8 cellular contexts compared by ENCODE assay signal in the genomic region with DNA sequence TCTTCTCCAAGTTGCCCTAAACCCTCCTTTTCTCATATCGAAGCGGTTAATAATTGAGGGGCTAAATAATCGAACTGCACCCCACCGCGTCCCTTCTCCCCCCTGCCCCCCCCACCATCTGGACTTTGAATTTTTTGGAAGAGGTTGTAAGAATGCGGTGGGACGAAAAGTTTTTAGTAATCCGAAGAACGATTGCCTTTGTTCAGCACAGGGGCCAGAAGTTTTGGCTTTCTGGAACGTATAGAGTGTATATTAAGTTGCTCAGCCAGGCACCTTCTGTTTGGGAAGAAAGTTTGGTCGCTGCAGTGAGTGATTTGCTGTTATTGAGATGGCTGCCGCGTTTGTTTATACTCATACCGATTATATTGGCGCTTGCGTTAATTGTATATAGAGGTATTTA. TPM values are rescaled to one million over a fixed set of nuclear protein-coding genes. Genes with fewer than 3 reads are reported as not detected.
DNase-seq lines count a peak whose midpoint lies in the region; ATAC-seq and TF ChIP-seq lines count a peak whose summit lies in the region.

No MANE protein-coding gene starts in this region.

- H3K4me3 Mint-ChIP-seq in memory B cell, result peak overlapping the region; percentile 99

- H3K27ac Mint-ChIP-seq in memory B cell, result peak overlapping the region; percentile 96

- H3K4me3 ChIP-seq in breast epithelium (peak overlapping the region; percentile 84 to 96 (median 94)), upper lobe of right lung (peak overlapping the region; percentile 79)

- H3K36me3 ChIP-seq in breast epithelium, result no peaks in the 10 kb centered on the region
- H3K36me3 ChIP-seq in upper lobe of right lung, result no peaks in the 10 kb centered on the region

- TF ChIP-seq POLR2A in breast epithelium (IDR thresholded peaks at IDR 0.05), result no peak

- H3K27me3 Mint-ChIP-seq in memory B cell, result no peaks in the 10 kb centered on the region

- H3K36me3 Mint-ChIP-seq in memory B cell, result peaks cover 5% of the 10 kb centered on the region

- H3K27me3 ChIP-seq in breast epithelium, result no peaks in the 10 kb centered on the region
- no peaks in the 10 kb centered on the region for H3K27me3 ChIP-seq in upper lobe of right lung

- H3K4me1 Mint-ChIP-seq in memory B cell, result peaks cover 21% of the 10 kb centered on the region

- peak; percentile 26 for DNase-seq in ELF-1 (ENCODE audit: low read depth, low spot score)
- peak; percentile 23 for DNase-seq in NCI-H345 (lab: John Stamatoyannopoulos, UW)
- DNase-seq in breast epithelium (ENCODE audit: low spot score in 2 of 2), result no peak
- no peak for DNase-seq in memory B cell (ENCODE audit: low spot score in 2 of 2)
- no peak for DNase-seq in upper lobe of right lung
- no peak for DNase-seq in OCI-M2 (lab: John Stamatoyannopoulos, UW; ENCODE audit: unreplicated experiment)
- no peak for DNase-seq in GF-D8 (lab: John Stamatoyannopoulos, UW)

- H3K27ac ChIP-seq in breast epithelium (peak overlapping the region; percentile 100), upper lobe of right lung (peak overlapping the region; percentile 99)

- TF ChIP-seq CTCF in breast epithelium (IDR thresholded peaks at IDR 0.05) (no peak), upper lobe of right lung (IDR thresholded peaks at IDR 0.05) (no peak)

- H3K9me3 ChIP-seq in breast epithelium, result no peaks in the 10 kb centered on the region
- no peaks in the 10 kb centered on the region for H3K9me3 ChIP-seq in upper lobe of right lung

- no peaks in the 10 kb centered on the region for H3K9me3 Mint-ChIP-seq in memory B cell

- ATAC-seq in memory B cell (ENCODE audit: low read depth), result no peak
- ATAC-seq in upper lobe of right lung, result no peak
- no peak for ATAC-seq in HG02970 (IDR thresholded peaks at IDR 0.05; ENCODE audit: low FRiP score, unreplicated experiment)

- intact Hi-C loops in breast epithelium (cut with DNase I; ENCODE audit: low total_unique reads) (no loop called here), upper lobe of right lung (cut with DNase I) (no loop called here)

- peaks cover 0 to 8% of the 10 kb centered on the region in 2 donors for H3K4me1 ChIP-seq in breast epithelium
- peaks cover 23% of the 10 kb centered on the region for H3K4me1 ChIP-seq in upper lobe of right lung

RNA-seq across cellular contexts. Expression of a gene that starts 0.5 kb away (rescaled TPM):
- 100 to 1,000 TPM in 1 of 3 donors, 10 to 100 TPM in 2; 63.5 to 131 (median 97.7) TPM for total RNA-seq in breast epithelium
- total RNA-seq in upper lobe of right lung, result 67.0 TPM

Comparison
In these comparisons a context has a peak if more than half of its experiments do, and no peak if none do; other contexts are left out.
1. DNase-seq: peak in ELF-1 (single experiment) and NCI-H345 (single experiment); none in breast epithelium (0 of 2), memory B cell (0 of 2), upper lobe of right lung (single experiment), OCI-M2 (single experiment) and GF-D8 (single experiment).